23 cellular contexts compared by ENCODE assay signal in genomic region chr17:15122857-15123256, GRCh38.
"Had no signal": no experiment of that assay in that cellular context is flagged by ENCODE, and none has a peak within 500 bp of the region (broad histone marks: within the 10 kb centered on the region; RNA-seq: fewer than 3 reads in every experiment).

No MANE protein-coding gene starts in this region.

- H3K4me3 ChIP-seq: body of pancreas, cardiac muscle cell, ovary, prostate gland, right atrium auricular region, thyroid gland had no signal

- H3K36me3 ChIP-seq: cardiac muscle cell, ovary, prostate gland, right atrium auricular region, thyroid gland had no signal

- H3K4me1 ChIP-seq: prostate gland, right atrium auricular region, thyroid gland had no signal

- H3K27ac ChIP-seq: body of pancreas, cardiac muscle cell, epithelial cell of prostate, ovary, prostate gland, right atrium auricular region, thyroid gland had no signal

- H3K4me3 Mint-ChIP-seq: activated naive CD4-positive, alpha-beta T cell treated with anti-CD3 and anti-CD28 coated beads for 36 hours; activated naive CD8-positive, alpha-beta T cell treated with anti-CD3 and anti-CD28 coated beads, Interleukin-2, amount 10 ng/mL, durations not matched to agents 7 days and 5 days; activated T-cell treated with anti-CD3 and anti-CD28 coated beads, Interleukin-2, amount 50 U/mL, for 72 hours; natural killer cell had no signal

- H3K36me3 Mint-ChIP-seq: activated naive CD8-positive, alpha-beta T cell treated with anti-CD3 and anti-CD28 coated beads, Interleukin-2, amount 10 ng/mL, durations not matched to agents 7 days and 5 days; natural killer cell had no signal

- H3K27me3 ChIP-seq: body of pancreas, cardiac muscle cell, ovary, right atrium auricular region, thyroid gland had no signal

- H3K27ac Mint-ChIP-seq: activated naive CD4-positive, alpha-beta T cell treated with anti-CD3 and anti-CD28 coated beads for 36 hours; activated naive CD8-positive, alpha-beta T cell treated with anti-CD3 and anti-CD28 coated beads, Interleukin-2, amount 10 ng/mL, durations not matched to agents 7 days and 5 days; activated T-cell treated with anti-CD3 and anti-CD28 coated beads, Interleukin-2, amount 50 U/mL, for 72 hours; natural killer cell had no signal

- ATAC-seq: activated T-cell treated with anti-CD3 and anti-CD28 coated beads, Interleukin-2, amount 50 U/mL, for 72 hours; body of pancreas; natural killer cell; stimulated activated naive CD8-positive, alpha-beta T cell treated with anti-CD3 and anti-CD28 coated beads, Interleukin-15, Interleukin-2, amounts not matched to agents 100 U/mL and 50 U/mL, for 24 hours had no signal

- H3K9me3 ChIP-seq: body of pancreas, ovary, prostate gland, right atrium auricular region, thyroid gland had no signal

- H3K4me1 Mint-ChIP-seq: activated naive CD8-positive, alpha-beta T cell treated with anti-CD3 and anti-CD28 coated beads, Interleukin-2, amount 10 ng/mL, durations not matched to agents 7 days and 5 days; natural killer cell had no signal

- DNase-seq: activated CD4-positive, alpha-beta T cell treated with anti-CD3 and anti-CD28 coated beads for 4 hours; activated CD4-positive, alpha-beta T cell treated with anti-CD3 and anti-CD28 coated beads, Interleukin-2, amount 50 U/mL, for 48 hours; activated CD4-positive, CD25-positive, alpha-beta regulatory T cell; activated effector memory CD4-positive, alpha-beta T cell treated with Interleukin-2 at 50 U/mL for 16 hours; activated naive CD4-positive, alpha-beta T cell treated with anti-CD3 and anti-CD28 coated beads for 36 hours; activated naive CD8-positive, alpha-beta T cell treated with anti-CD3 and anti-CD28 coated beads, Interleukin-2, amount 10 ng/mL, durations not matched to agents 7 days and 5 days; activated T-cell treated with anti-CD3 and anti-CD28 coated beads, Interleukin-2, amount 50 U/mL, for 72 hours; amygdala; body of pancreas; cortex of kidney; hippocampal formation; kidney glomerular epithelial cell; midbrain; natural killer cell; ovary; stimulated activated CD4-positive, alpha-beta T cell treated with anti-CD3 and anti-CD28 coated beads, Interleukin-12 subunit alpha, Interleukin-12 subunit beta, amount 100 ng/mL, for 4 hours; stimulated activated CD4-positive, alpha-beta T cell treated with anti-CD3 and anti-CD28 coated beads, Interleukin-4, amount 100 ng/mL, for 4 hours; stimulated activated naive CD8-positive, alpha-beta T cell treated with anti-CD3 and anti-CD28 coated beads, Interleukin-15, Interleukin-2, amounts not matched to agents 100 U/mL and 50 U/mL, for 24 hours; thyroid gland had no signal
